Comparison of ENCODE assay signal across 21 cellular contexts in genomic region chr2:21268197-21268870, GRCh38.
DNase-seq lines count a peak whose midpoint lies in the region; ATAC-seq and TF ChIP-seq lines count a peak whose summit lies in the region.
"Had no signal": no experiment of that assay in that cellular context is flagged by ENCODE, and none has a peak within 500 bp of the region (broad histone marks: within the 10 kb centered on the region; RNA-seq: fewer than 3 reads in every experiment).

No MANE protein-coding gene starts in this region.

- H2BK5ac ChIP-seq in neuronal stem cell (ENCODE audit: low read length): no peak overlapping the region

- DNase-seq in adrenal gland (peak; percentile 49 to 76 (median 54)), heart left ventricle (peak; percentile 37 to 81 (median 72)), neuronal stem cell (ENCODE audit: low spot score) (no peak), SKM-1 (lab: John Stamatoyannopoulos, UW; ENCODE audit: unreplicated experiment) (no peak), SIG-M5 treated with dmso at 0.1 percent for 504 hours (lab: John Stamatoyannopoulos, UW; ENCODE audit: unreplicated experiment) (no peak), NCI-H774 (lab: John Stamatoyannopoulos, UW) (no peak), COR-L47 (lab: John Stamatoyannopoulos, UW) (no peak)
- DNase-seq: activated CD4-positive, alpha-beta T cell treated with anti-CD3 and anti-CD28 coated beads for 48 hours; activated naive CD4-positive, alpha-beta T cell treated with anti-CD3 and anti-CD28 coated beads, Interleukin-2, amount 50 U/mL, for 16 hours; foreskin fibroblast; GOT3; NCI-H1048; NCI-H187; NCI-H748 treated with DMSO at 0.1 percent for 48 hours; PC-3; retina; SJCRH30; stimulated activated CD4-positive, alpha-beta T cell treated with anti-CD3 and anti-CD28 coated beads, Interleukin-4, amount 100 ng/mL, for 24 hours; stomach had no signal

- peak overlapping the region; percentile 5 for H3K18ac ChIP-seq in neuronal stem cell (ENCODE audit: low read length)

- H3K4me3 ChIP-seq in adrenal gland (no peak overlapping the region), heart left ventricle (no peak overlapping the region), neuronal stem cell (ENCODE audit: low read length in 2 of 2) (no peak overlapping the region)
- H3K4me3 ChIP-seq: ascending aorta, SJCRH30, stomach had no signal

- peaks cover 17 to 32% of the 10 kb centered on the region in 2 donors for H3K4me1 ChIP-seq in adrenal gland (replicated peaks in 1 of 2)
- H3K4me1 ChIP-seq in heart left ventricle: peaks cover 0 to 46% (median 24%) of the 10 kb centered on the region in 12 donors
- H3K4me1 ChIP-seq in neuronal stem cell (ENCODE audit: control insufficient read depth in 2 of 2, insufficient read depth in 1 of 2, low read depth in 1 of 2, low read length in 2 of 2): peaks cover 13 to 29% of the 10 kb centered on the region in 2 donors
- H3K4me1 ChIP-seq: ascending aorta, SJCRH30 had no signal

- H2AK5ac ChIP-seq in neuronal stem cell (ENCODE audit: low read depth, low read length): no peak overlapping the region

- no peak overlapping the region for H3K14ac ChIP-seq in neuronal stem cell (ENCODE audit: low read length)

- H3K27me3 ChIP-seq in adrenal gland: no peaks in the 10 kb centered on the region
- no peaks in the 10 kb centered on the region for H3K27me3 ChIP-seq in heart left ventricle
- H3K27me3 ChIP-seq in neuronal stem cell (ENCODE audit: control insufficient read depth in 3 of 3, insufficient read depth in 3 of 3, low read depth in 1 of 3, low read length in 3 of 3): no peaks in the 10 kb centered on the region
- H3K27me3 ChIP-seq: ascending aorta, stomach had no signal

- H3K27ac ChIP-seq in adrenal gland: peak overlapping the region in 3 of 5 donors; percentile 11 to 76 (median 67)
- peak overlapping the region in 8 of 12 donors; percentile 23 to 75 (median 56) for H3K27ac ChIP-seq in heart left ventricle
- H3K27ac ChIP-seq in neuronal stem cell (replicated peaks; ENCODE audit: low read length): no peak overlapping the region
- H3K27ac ChIP-seq: ascending aorta, SJCRH30, stomach had no signal

- no peak overlapping the region for H3K4ac ChIP-seq in neuronal stem cell (ENCODE audit: low read length)

- TF ChIP-seq CTCF in adrenal gland (IDR thresholded peaks at IDR 0.05): no peak
- no peak for TF ChIP-seq CTCF in heart left ventricle (IDR thresholded peaks at IDR 0.05)

- H4K8ac ChIP-seq in neuronal stem cell (ENCODE audit: low read depth, low read length): no peak overlapping the region

- no peaks in the 10 kb centered on the region for H3K36me3 ChIP-seq in adrenal gland (replicated peaks in 1 of 2)
- no peaks in the 10 kb centered on the region for H3K36me3 ChIP-seq in heart left ventricle
- no peaks in the 10 kb centered on the region for H3K36me3 ChIP-seq in neuronal stem cell (replicated peaks in 1 of 2; ENCODE audit: control insufficient read depth in 2 of 2, insufficient read depth in 2 of 2, low read length in 2 of 2)
- H3K36me3 ChIP-seq: SJCRH30, stomach had no signal

- no peak overlapping the region for H2BK15ac ChIP-seq in neuronal stem cell (ENCODE audit: low read length)

- H3K9me3 ChIP-seq in adrenal gland (replicated peaks in 1 of 3) (no peaks in the 10 kb centered on the region), heart left ventricle (no peaks in the 10 kb centered on the region), neuronal stem cell (replicated peaks in 1 of 2; ENCODE audit: control insufficient read depth in 2 of 2, insufficient read depth in 1 of 2, low read depth in 1 of 2, low read length in 2 of 2) (no peaks in the 10 kb centered on the region)
- H3K9me3 ChIP-seq: ascending aorta, SJCRH30, stomach had no signal

- H3K23ac ChIP-seq in neuronal stem cell (ENCODE audit: low read depth, low read length, poor library complexity): no peak overlapping the region

- no peak overlapping the region for H2AFZ ChIP-seq in neuronal stem cell (ENCODE audit: low read length)

- H3K79me1 ChIP-seq in neuronal stem cell (ENCODE audit: low read depth, low read length): no peaks in the 10 kb centered on the region

- intact Hi-C loops in adrenal gland (cut with DNase I): no loop called here
- intact Hi-C loops in heart left ventricle (cut with DNase I): loop anchor here in 1 of 10 donors (2.0 kb wide), 1 partner anchor 20 kb away; no protein-coding TSS in a partner anchor

- no peak overlapping the region for H3K9ac ChIP-seq in neuronal stem cell (ENCODE audit: low read depth, low read length, poor library complexity)

- ATAC-seq in GM19035 (IDR thresholded peaks at IDR 0.05; ENCODE audit: unreplicated experiment) (peak; percentile 10), heart left ventricle (peak; percentile 59 to 82 (median 72))
- ATAC-seq: PC-3 had no signal

- H3K4me2 ChIP-seq in neuronal stem cell (ENCODE audit: insufficient read depth, low read length, poor library complexity, severe bottlenecking): no peak overlapping the region

- H2BK120ac ChIP-seq in neuronal stem cell (ENCODE audit: low read depth, low read length): no peak overlapping the region

- no peak overlapping the region for H2BK12ac ChIP-seq in neuronal stem cell (ENCODE audit: low read length)

- peak overlapping the region; percentile 19 for H4K91ac ChIP-seq in neuronal stem cell (ENCODE audit: low read depth, low read length, poor library complexity)

- 56 to 79% (median 70%) methylated on average over 10 to 13 of the region's 13 CpGs for WGBS in adrenal gland, 4 donors
- WGBS in heart left ventricle, 4 donors: 71 to 86% (median 82%) methylated on average over 12 to 13 of the region's 13 CpGs
- no CpG with 5 or more reads among the region's 13 CpGs for WGBS in neuronal stem cell (ENCODE audit: extremely low coverage in 2 of 2, insufficient read length in 2 of 2, insufficient replicate concordance in 1 of 2), 2 donors

- no peak for TF ChIP-seq POLR2A in adrenal gland (IDR thresholded peaks at IDR 0.05)
- no peak for TF ChIP-seq POLR2A in heart left ventricle (IDR thresholded peaks at IDR 0.05)

Comparison
In these comparisons a context has a peak if more than half of its experiments do, and no peak if none do; other contexts are left out.
1. DNase-seq: peak in adrenal gland (7 of 7) and heart left ventricle (5 of 5); none in neuronal stem cell (single experiment), SKM-1 (single experiment), SIG-M5 treated with dmso at 0.1 percent for 504 hours (single experiment), NCI-H774 (single experiment) and COR-L47 (single experiment).